Comparison of ENCODE assay signal across 1 cellular context in the genomic region with DNA sequence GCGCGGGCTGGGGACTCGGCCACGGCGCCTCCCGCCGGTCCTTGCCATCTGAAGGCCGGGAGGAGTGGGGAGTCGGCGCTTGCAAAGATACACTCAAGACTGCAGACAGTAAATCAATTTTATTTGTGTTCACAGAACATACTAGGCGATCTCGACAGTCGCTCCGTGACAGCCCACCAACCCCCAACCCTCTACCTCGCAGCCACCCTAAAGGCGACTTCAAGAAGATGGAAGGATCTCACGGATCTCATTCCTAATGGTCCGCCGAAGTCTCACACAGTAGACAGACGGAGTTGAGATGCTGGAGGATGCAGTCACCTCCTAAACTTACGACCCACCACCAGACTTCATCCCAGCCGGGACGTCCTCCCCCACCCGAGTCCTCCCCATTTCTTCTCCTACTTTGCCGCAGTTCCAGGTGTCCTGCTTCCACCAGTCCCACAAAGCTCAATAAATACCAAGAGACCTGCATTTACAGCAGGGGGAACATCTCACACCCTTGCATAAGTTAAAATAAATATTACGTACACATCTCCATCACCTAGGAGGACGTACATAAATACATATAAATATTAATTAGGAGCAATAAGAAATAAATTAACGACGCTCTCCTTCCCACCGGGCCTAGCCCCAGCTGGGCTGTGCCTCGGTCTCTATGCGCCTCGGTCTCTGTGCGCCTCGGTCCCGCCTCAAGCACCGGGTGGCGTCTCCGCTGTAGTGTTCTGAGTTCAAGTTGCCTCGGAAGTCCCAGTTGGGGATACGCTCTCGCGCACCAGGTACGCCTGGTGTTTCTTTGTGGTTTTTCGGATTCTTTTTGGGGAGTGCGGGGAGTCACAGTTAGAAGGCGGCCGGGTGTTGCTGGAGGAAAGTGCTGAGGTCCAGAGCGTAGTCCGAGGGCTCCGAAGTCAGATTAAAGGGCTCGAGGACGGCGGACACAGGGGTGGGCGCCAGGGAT.
TF ChIP-seq lines count a peak whose summit lies in the region.

No MANE protein-coding gene starts in this region.

TF ChIP-seq in HepG2, 621 proteins besides CTCF, POLR2A, EP300 and RAD21 (continued from another document and continues in another):
- TF ChIP-seq, protein P1, sequence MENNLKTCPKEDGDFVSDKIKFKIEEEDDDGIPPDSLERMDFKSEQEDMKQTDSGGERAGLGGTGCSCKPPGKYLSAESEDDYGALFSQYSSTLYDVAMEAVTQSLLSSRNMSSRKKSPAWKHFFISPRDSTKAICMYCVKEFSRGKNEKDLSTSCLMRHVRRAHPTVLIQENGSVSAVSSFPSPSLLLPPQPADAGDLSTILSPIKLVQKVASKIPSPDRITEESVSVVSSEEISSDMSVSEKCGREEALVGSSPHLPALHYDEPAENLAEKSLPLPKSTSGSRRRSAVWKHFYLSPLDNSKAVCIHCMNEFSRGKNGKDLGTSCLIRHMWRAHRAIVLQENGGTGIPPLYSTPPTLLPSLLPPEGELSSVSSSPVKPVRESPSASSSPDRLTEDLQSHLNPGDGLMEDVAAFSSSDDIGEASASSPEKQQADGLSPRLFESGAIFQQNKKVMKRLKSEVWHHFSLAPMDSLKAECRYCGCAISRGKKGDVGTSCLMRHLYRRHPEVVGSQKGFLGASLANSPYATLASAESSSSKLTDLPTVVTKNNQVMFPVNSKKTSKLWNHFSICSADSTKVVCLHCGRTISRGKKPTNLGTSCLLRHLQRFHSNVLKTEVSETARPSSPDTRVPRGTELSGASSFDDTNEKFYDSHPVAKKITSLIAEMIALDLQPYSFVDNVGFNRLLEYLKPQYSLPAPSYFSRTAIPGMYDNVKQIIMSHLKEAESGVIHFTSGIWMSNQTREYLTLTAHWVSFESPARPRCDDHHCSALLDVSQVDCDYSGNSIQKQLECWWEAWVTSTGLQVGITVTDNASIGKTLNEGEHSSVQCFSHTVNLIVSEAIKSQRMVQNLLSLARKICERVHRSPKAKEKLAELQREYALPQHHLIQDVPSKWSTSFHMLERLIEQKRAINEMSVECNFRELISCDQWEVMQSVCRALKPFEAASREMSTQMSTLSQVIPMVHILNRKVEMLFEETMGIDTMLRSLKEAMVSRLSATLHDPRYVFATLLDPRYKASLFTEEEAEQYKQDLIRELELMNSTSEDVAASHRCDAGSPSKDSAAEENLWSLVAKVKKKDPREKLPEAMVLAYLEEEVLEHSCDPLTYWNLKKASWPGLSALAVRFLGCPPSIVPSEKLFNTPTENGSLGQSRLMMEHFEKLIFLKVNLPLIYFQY (CRISPR knock-in tag; IDR thresholded peaks at IDR 0.05; ENCODE audit: borderline replicate concordance): no peak
- TF ChIP-seq ZNF382 (CRISPR knock-in tag; IDR thresholded peaks at IDR 0.05; ENCODE audit: borderline replicate concordance): no peak
- TF ChIP-seq ZSCAN31 (CRISPR knock-in tag; IDR thresholded peaks at IDR 0.05; ENCODE audit: low read depth): no peak
- no peak for TF ChIP-seq ZNF562 (CRISPR knock-in tag; IDR thresholded peaks at IDR 0.05; ENCODE audit: borderline replicate concordance)
- TF ChIP-seq NCOA1 (CRISPR knock-in tag; IDR thresholded peaks at IDR 0.05): no peak
- TF ChIP-seq, protein P2, sequence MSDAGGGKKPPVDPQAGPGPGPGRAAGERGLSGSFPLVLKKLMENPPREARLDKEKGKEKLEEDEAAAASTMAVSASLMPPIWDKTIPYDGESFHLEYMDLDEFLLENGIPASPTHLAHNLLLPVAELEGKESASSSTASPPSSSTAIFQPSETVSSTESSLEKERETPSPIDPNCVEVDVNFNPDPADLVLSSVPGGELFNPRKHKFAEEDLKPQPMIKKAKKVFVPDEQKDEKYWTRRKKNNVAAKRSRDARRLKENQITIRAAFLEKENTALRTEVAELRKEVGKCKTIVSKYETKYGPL (CRISPR knock-in tag; IDR thresholded peaks at IDR 0.05): no peak; the same call in none of the 2 replicates
- TF ChIP-seq ZNF34 (CRISPR knock-in tag; IDR thresholded peaks at IDR 0.05; ENCODE audit: borderline replicate concordance): no peak
- TF ChIP-seq, protein P3, sequence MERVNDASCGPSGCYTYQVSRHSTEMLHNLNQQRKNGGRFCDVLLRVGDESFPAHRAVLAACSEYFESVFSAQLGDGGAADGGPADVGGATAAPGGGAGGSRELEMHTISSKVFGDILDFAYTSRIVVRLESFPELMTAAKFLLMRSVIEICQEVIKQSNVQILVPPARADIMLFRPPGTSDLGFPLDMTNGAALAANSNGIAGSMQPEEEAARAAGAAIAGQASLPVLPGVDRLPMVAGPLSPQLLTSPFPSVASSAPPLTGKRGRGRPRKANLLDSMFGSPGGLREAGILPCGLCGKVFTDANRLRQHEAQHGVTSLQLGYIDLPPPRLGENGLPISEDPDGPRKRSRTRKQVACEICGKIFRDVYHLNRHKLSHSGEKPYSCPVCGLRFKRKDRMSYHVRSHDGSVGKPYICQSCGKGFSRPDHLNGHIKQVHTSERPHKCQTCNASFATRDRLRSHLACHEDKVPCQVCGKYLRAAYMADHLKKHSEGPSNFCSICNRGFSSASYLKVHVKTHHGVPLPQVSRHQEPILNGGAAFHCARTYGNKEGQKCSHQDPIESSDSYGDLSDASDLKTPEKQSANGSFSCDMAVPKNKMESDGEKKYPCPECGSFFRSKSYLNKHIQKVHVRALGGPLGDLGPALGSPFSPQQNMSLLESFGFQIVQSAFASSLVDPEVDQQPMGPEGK (CRISPR knock-in tag; IDR thresholded peaks at IDR 0.05): no peak
- TF ChIP-seq, protein P4, sequence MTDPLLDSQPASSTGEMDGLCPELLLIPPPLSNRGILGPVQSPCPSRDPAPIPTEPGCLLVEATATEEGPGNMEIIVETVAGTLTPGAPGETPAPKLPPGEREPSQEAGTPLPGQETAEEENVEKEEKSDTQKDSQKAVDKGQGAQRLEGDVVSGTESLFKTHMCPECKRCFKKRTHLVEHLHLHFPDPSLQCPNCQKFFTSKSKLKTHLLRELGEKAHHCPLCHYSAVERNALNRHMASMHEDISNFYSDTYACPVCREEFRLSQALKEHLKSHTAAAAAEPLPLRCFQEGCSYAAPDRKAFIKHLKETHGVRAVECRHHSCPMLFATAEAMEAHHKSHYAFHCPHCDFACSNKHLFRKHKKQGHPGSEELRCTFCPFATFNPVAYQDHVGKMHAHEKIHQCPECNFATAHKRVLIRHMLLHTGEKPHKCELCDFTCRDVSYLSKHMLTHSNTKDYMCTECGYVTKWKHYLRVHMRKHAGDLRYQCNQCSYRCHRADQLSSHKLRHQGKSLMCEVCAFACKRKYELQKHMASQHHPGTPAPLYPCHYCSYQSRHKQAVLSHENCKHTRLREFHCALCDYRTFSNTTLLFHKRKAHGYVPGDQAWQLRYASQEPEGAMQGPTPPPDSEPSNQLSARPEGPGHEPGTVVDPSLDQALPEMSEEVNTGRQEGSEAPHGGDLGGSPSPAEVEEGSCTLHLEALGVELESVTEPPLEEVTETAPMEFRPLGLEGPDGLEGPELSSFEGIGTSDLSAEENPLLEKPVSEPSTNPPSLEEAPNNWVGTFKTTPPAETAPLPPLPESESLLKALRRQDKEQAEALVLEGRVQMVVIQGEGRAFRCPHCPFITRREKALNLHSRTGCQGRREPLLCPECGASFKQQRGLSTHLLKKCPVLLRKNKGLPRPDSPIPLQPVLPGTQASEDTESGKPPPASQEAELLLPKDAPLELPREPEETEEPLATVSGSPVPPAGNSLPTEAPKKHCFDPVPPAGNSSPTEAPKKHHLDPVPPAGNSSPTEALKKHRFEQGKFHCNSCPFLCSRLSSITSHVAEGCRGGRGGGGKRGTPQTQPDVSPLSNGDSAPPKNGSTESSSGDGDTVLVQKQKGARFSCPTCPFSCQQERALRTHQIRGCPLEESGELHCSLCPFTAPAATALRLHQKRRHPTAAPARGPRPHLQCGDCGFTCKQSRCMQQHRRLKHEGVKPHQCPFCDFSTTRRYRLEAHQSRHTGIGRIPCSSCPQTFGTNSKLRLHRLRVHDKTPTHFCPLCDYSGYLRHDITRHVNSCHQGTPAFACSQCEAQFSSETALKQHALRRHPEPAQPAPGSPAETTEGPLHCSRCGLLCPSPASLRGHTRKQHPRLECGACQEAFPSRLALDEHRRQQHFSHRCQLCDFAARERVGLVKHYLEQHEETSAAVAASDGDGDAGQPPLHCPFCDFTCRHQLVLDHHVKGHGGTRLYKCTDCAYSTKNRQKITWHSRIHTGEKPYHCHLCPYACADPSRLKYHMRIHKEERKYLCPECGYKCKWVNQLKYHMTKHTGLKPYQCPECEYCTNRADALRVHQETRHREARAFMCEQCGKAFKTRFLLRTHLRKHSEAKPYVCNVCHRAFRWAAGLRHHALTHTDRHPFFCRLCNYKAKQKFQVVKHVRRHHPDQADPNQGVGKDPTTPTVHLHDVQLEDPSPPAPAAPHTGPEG (CRISPR knock-in tag; IDR thresholded peaks at IDR 0.05): no peak
- TF ChIP-seq, protein P5, sequence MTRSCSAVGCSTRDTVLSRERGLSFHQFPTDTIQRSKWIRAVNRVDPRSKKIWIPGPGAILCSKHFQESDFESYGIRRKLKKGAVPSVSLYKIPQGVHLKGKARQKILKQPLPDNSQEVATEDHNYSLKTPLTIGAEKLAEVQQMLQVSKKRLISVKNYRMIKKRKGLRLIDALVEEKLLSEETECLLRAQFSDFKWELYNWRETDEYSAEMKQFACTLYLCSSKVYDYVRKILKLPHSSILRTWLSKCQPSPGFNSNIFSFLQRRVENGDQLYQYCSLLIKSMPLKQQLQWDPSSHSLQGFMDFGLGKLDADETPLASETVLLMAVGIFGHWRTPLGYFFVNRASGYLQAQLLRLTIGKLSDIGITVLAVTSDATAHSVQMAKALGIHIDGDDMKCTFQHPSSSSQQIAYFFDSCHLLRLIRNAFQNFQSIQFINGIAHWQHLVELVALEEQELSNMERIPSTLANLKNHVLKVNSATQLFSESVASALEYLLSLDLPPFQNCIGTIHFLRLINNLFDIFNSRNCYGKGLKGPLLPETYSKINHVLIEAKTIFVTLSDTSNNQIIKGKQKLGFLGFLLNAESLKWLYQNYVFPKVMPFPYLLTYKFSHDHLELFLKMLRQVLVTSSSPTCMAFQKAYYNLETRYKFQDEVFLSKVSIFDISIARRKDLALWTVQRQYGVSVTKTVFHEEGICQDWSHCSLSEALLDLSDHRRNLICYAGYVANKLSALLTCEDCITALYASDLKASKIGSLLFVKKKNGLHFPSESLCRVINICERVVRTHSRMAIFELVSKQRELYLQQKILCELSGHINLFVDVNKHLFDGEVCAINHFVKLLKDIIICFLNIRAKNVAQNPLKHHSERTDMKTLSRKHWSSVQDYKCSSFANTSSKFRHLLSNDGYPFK (CRISPR knock-in tag; IDR thresholded peaks at IDR 0.05; ENCODE audit: borderline replicate concordance): no peak; the same call in 1 of the 2 replicates
- no peak for TF ChIP-seq MTA3 (CRISPR knock-in tag; IDR thresholded peaks at IDR 0.05)
- TF ChIP-seq JDP2 (CRISPR knock-in tag; IDR thresholded peaks at IDR 0.05; ENCODE audit: borderline replicate concordance): no peak; the same call in 1 of the 2 replicates
- no peak; the same call in 1 of the 2 replicates for TF ChIP-seq ZFP41 (CRISPR knock-in tag; IDR thresholded peaks at IDR 0.05; ENCODE audit: borderline replicate concordance)
- 0 out of 2 replicates have a peak, but pooled peaks have one; percentile 49 for TF ChIP-seq NAIF1 (CRISPR knock-in tag; IDR thresholded peaks at IDR 0.05; ENCODE audit: borderline replicate concordance)
- TF ChIP-seq CC2D1A (CRISPR knock-in tag; IDR thresholded peaks at IDR 0.05): no peak; the same call in 1 of the 2 replicates
- peak; percentile 89 for TF ChIP-seq PCBP2 (optimal IDR thresholded peaks at IDR 0.05; ENCODE audit: low read depth, low read length, poor library complexity, severe bottlenecking)
- no peak for TF ChIP-seq TOPORS (CRISPR knock-in tag; IDR thresholded peaks at IDR 0.05)
- TF ChIP-seq ZBTB8A (CRISPR knock-in tag; IDR thresholded peaks at IDR 0.05; ENCODE audit: borderline replicate concordance, low read depth): no peak; the same call in 1 of the 2 replicates
- no peak for TF ChIP-seq SP140L (CRISPR knock-in tag; IDR thresholded peaks at IDR 0.05; ENCODE audit: borderline replicate concordance)
- no peak; the same call in 1 of the 2 replicates for TF ChIP-seq DNMT3B (CRISPR knock-in tag; conservative IDR thresholded peaks at IDR 0.05)
- TF ChIP-seq ZNF253 (CRISPR knock-in tag; IDR thresholded peaks at IDR 0.05; ENCODE audit: borderline replicate concordance): no peak
- 0 out of 2 replicates have a peak, but pooled peaks have one; percentile 89 for TF ChIP-seq ZNF713 (CRISPR knock-in tag; IDR thresholded peaks at IDR 0.05)
- no peak for TF ChIP-seq ZNF326 (CRISPR knock-in tag; IDR thresholded peaks at IDR 0.05; ENCODE audit: borderline replicate concordance)
- TF ChIP-seq, protein P6, sequence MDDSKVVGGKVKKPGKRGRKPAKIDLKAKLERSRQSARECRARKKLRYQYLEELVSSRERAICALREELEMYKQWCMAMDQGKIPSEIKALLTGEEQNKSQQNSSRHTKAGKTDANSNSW (CRISPR knock-in tag; IDR thresholded peaks at IDR 0.05; ENCODE audit: borderline replicate concordance): no peak
- peak; percentile 8; the same call in 1 of the 2 replicates for TF ChIP-seq PAWR (CRISPR knock-in tag; IDR thresholded peaks at IDR 0.05; ENCODE audit: borderline replicate concordance)
- TF ChIP-seq SOX5 (CRISPR knock-in tag; IDR thresholded peaks at IDR 0.05; ENCODE audit: borderline replicate concordance): no peak
- no peak for TF ChIP-seq MEIS1 (CRISPR knock-in tag; IDR thresholded peaks at IDR 0.05; ENCODE audit: borderline replicate concordance)
- TF ChIP-seq, protein P7, sequence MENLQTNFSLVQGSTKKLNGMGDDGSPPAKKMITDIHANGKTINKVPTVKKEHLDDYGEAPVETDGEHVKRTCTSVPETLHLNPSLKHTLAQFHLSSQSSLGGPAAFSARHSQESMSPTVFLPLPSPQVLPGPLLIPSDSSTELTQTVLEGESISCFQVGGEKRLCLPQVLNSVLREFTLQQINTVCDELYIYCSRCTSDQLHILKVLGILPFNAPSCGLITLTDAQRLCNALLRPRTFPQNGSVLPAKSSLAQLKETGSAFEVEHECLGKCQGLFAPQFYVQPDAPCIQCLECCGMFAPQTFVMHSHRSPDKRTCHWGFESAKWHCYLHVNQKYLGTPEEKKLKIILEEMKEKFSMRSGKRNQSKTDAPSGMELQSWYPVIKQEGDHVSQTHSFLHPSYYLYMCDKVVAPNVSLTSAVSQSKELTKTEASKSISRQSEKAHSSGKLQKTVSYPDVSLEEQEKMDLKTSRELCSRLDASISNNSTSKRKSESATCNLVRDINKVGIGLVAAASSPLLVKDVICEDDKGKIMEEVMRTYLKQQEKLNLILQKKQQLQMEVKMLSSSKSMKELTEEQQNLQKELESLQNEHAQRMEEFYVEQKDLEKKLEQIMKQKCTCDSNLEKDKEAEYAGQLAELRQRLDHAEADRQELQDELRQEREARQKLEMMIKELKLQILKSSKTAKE (CRISPR knock-in tag; IDR thresholded peaks at IDR 0.05; ENCODE audit: borderline replicate concordance): no peak; the same call in 1 of the 2 replicates
- TF ChIP-seq ZIK1 (CRISPR knock-in tag; IDR thresholded peaks at IDR 0.05; ENCODE audit: borderline replicate concordance, low read depth): no peak
- TF ChIP-seq SMARCC2 (IDR thresholded peaks at IDR 0.05): no peak
- no peak for TF ChIP-seq ZNF296 (CRISPR knock-in tag; conservative IDR thresholded peaks at IDR 0.05)
- TF ChIP-seq ZNF570 (CRISPR knock-in tag; IDR thresholded peaks at IDR 0.05; ENCODE audit: borderline replicate concordance): no peak
